Comparison of ENCODE assay signal across 1 cellular context in genomic region chr2:236402016-236402784, GRCh38.
TF ChIP-seq lines count a peak whose summit lies in the region.

No MANE protein-coding gene starts in this region.

TF ChIP-seq in WTC11, 78 proteins besides CTCF, POLR2A, EP300 and RAD21 (continued from another document):
- TF ChIP-seq ATF3 (CRISPR knock-in tag; conservative IDR thresholded peaks at IDR 0.05), result no peak
- no peak for TF ChIP-seq USF1 (CRISPR knock-in tag; IDR thresholded peaks at IDR 0.05)
- TF ChIP-seq TEAD1 (CRISPR knock-in tag; IDR thresholded peaks at IDR 0.05), result no peak
- TF ChIP-seq E2F5 (CRISPR knock-in tag; IDR thresholded peaks at IDR 0.05), result no peak
- TF ChIP-seq PRDM15 (CRISPR knock-in tag; IDR thresholded peaks at IDR 0.05), result no peak
- no peak for TF ChIP-seq ZNF317 (CRISPR knock-in tag; IDR thresholded peaks at IDR 0.05; ENCODE audit: borderline replicate concordance, low read depth)
- TF ChIP-seq HMGXB4 (CRISPR knock-in tag; IDR thresholded peaks at IDR 0.05), result no peak
- no peak for TF ChIP-seq ZNF263 (CRISPR knock-in tag; IDR thresholded peaks at IDR 0.05; ENCODE audit: low read depth)
- TF ChIP-seq MYBL2 (CRISPR knock-in tag; IDR thresholded peaks at IDR 0.05), result no peak
- no peak for TF ChIP-seq JAZF1 (CRISPR knock-in tag; IDR thresholded peaks at IDR 0.05)
- no peak for TF ChIP-seq ZNF281 (CRISPR knock-in tag; IDR thresholded peaks at IDR 0.05)
- no peak for TF ChIP-seq TP53 (CRISPR knock-in tag; IDR thresholded peaks at IDR 0.05)
